Comparison of ENCODE assay signal across 12 cellular contexts in genomic region chr13:97254809-97255208, GRCh38. TPM values are rescaled to one million over a fixed set of nuclear protein-coding genes. Genes with fewer than 3 reads are reported as not detected.
DNase-seq lines count a peak whose midpoint lies in the region; ATAC-seq, FAIRE-seq and TF ChIP-seq lines count a peak whose summit lies in the region.
"Had no signal": no experiment of that assay in that cellular context is flagged by ENCODE, and none has a peak within 500 bp of the region (broad histone marks: within the 10 kb centered on the region; RNA-seq: fewer than 3 reads in every experiment).

No MANE protein-coding gene starts in this region.

- BruUV-seq in endothelial cell of umbilical vein (replicated peaks; lab: Mats Ljungman, UMichigan), result no TSS peak

- no peak for TF ChIP-seq POLR2A in endothelial cell of umbilical vein (IDR thresholded peaks at IDR 0.05; ENCODE audit: low read depth, low read length)

- peaks cover 0 to 2% (median 0%) of the 10 kb centered on the region in 7 donors for H3K9me3 Mint-ChIP-seq in CD14-positive monocyte
- H3K9me3 Mint-ChIP-seq: activated CD4-positive, alpha-beta memory T cell treated with anti-CD3 and anti-CD28 coated beads for 36 hours had no signal

- H3K4me1 ChIP-seq in endothelial cell of umbilical vein (ENCODE audit: control insufficient read depth, extremely low read depth, insufficient read depth, low read length), result peaks cover 64% of the 10 kb centered on the region

- peaks cover 10 to 23% of the 10 kb centered on the region in 2 donors for H3K36me3 Mint-ChIP-seq in CD14-positive monocyte
- H3K36me3 Mint-ChIP-seq: activated CD4-positive, alpha-beta memory T cell treated with anti-CD3 and anti-CD28 coated beads for 36 hours had no signal

- no peak overlapping the region for H3K4me3 Mint-ChIP-seq in CD14-positive monocyte
- H3K4me3 Mint-ChIP-seq: activated CD4-positive, alpha-beta memory T cell treated with anti-CD3 and anti-CD28 coated beads for 36 hours had no signal

- peaks cover 22% of the 10 kb centered on the region for H3K4me1 Mint-ChIP-seq in CD14-positive monocyte

- H3K4me3 ChIP-seq in endothelial cell of umbilical vein (replicated peaks in 1 of 3; ENCODE audit: insufficient read depth in 1 of 3, low read depth in 1 of 3, low read length in 3 of 3), result no peak overlapping the region
- H3K4me3 ChIP-seq: lung, spleen had no signal

- no peaks in the 10 kb centered on the region for H4K20me1 ChIP-seq in endothelial cell of umbilical vein (replicated peaks; ENCODE audit: control insufficient read depth, extremely low read depth, insufficient read depth, low read length)

- H3K27ac ChIP-seq in endothelial cell of umbilical vein (ENCODE audit: insufficient read depth, low read depth, low read length), result peak overlapping the region; percentile 98
- H3K27ac ChIP-seq: spleen had no signal

- peak overlapping the region; percentile 72 for H3K9ac ChIP-seq in endothelial cell of umbilical vein (replicated peaks; ENCODE audit: extremely low read depth, insufficient read depth, low read length)

- no peaks in the 10 kb centered on the region for H3K9me1 ChIP-seq in endothelial cell of umbilical vein (replicated peaks; ENCODE audit: control insufficient read depth, extremely low read depth, insufficient read depth, low read length)

- no peak for ATAC-seq in GM21786 (IDR thresholded peaks at IDR 0.05; ENCODE audit: unreplicated experiment)

- H3K27me3 ChIP-seq in endothelial cell of umbilical vein (ENCODE audit: control insufficient read depth in 2 of 2, insufficient read depth in 2 of 2, low read length in 2 of 2), result no peaks in the 10 kb centered on the region
- H3K27me3 ChIP-seq: spleen had no signal

- no peak for FAIRE-seq in endothelial cell of umbilical vein (lab: Jason Lieb, UNC)

- peaks cover 0 to 4% (median 3%) of the 10 kb centered on the region in 3 donors for H3K27me3 Mint-ChIP-seq in CD14-positive monocyte (ENCODE audit: low read depth in 3 of 3)
- H3K27me3 Mint-ChIP-seq: activated CD4-positive, alpha-beta memory T cell treated with anti-CD3 and anti-CD28 coated beads for 36 hours had no signal

- POLR2A ChIA-PET in endothelial cell of umbilical vein (lab: Charles Lee), result no interaction called here

- TF ChIP-seq CTCF in endothelial cell of umbilical vein (IDR thresholded peaks at IDR 0.05; ENCODE audit: extremely low read depth in 1 of 2, insufficient read depth in 1 of 2, low read depth in 1 of 2, low read length in 2 of 2), result no peak
- TF ChIP-seq CTCF in CD14-positive monocyte (IDR thresholded peaks at IDR 0.05), result no peak

- CTCF ChIA-PET in endothelial cell of umbilical vein (lab: Charles Lee), result interaction anchor here (1.3 to 4.8 kb wide), 2 partner anchors 21 to 29 kb away, joined by 3 to 29 read pairs; no protein-coding TSS in a partner anchor

- peaks cover 64% of the 10 kb centered on the region for H3K79me2 ChIP-seq in endothelial cell of umbilical vein (ENCODE audit: control insufficient read depth, insufficient read depth, low read length)

- intact Hi-C loops in endothelial cell of umbilical vein (cut with micrococcal nuclease), result no loop called here
- intact Hi-C loops in CD14-positive monocyte (cut with micrococcal nuclease), result no loop called here

- no peak overlapping the region for H2AFZ ChIP-seq in endothelial cell of umbilical vein (ENCODE audit: low read depth, low read length)

- H3K9me3 ChIP-seq in endothelial cell of umbilical vein (replicated peaks; ENCODE audit: control insufficient read depth, insufficient read depth, low read length), result no peaks in the 10 kb centered on the region
- H3K9me3 ChIP-seq: spleen had no signal

- H3K4me2 ChIP-seq in endothelial cell of umbilical vein (ENCODE audit: insufficient read depth, low read length), result peak overlapping the region; percentile 38

- peak; percentile 34 for DNase-seq in AG20443 (ENCODE audit: low spot score)
- peak; percentile 42 for DNase-seq in NCI-H2171 (lab: John Stamatoyannopoulos, UW)
- DNase-seq in endothelial cell of umbilical vein (ENCODE audit: low read depth, low spot score), result no peak
- peak; percentile 53 for DNase-seq in non-pigmented ciliary epithelial cell (ENCODE audit: low read depth)
- DNase-seq in CD14-positive monocyte (ENCODE audit: low spot score), result no peak
- no peak for DNase-seq in mesenteric fat pad (ENCODE audit: low spot score)
- DNase-seq in NCI-H2029 (lab: John Stamatoyannopoulos, UW), result no peak
- DNase-seq: activated CD4-positive, alpha-beta memory T cell treated with anti-CD3 and anti-CD28 coated beads for 36 hours; Calu3; spleen had no signal

- dilution Hi-C loops in endothelial cell of umbilical vein (cut with MboI; ENCODE audit: extremely low pct_ligation_motif_present, low sequenced_read_pairs), result no loop called here

- no peak overlapping the region for H3K27ac Mint-ChIP-seq in CD14-positive monocyte

- H3K36me3 ChIP-seq in endothelial cell of umbilical vein (ENCODE audit: control insufficient read depth in 2 of 2, extremely low read depth in 1 of 2, insufficient read depth in 2 of 2, low read length in 2 of 2), result no peaks in the 10 kb centered on the region

TF ChIP-seq in endothelial cell of umbilical vein, 7 proteins besides CTCF, POLR2A, EP300 and RAD21:
- TF ChIP-seq GATA2 (IDR thresholded peaks at IDR 0.05; ENCODE audit: insufficient read depth, insufficient read length, low read depth, low read length) (peak; percentile 33), JUN (IDR thresholded peaks at IDR 0.05; ENCODE audit: borderline replicate concordance, insufficient read depth, insufficient read length, low read depth) (peak; percentile 15), FOS (IDR thresholded peaks at IDR 0.05; ENCODE audit: borderline replicate concordance, insufficient read depth, low read length) (peak; percentile 85), MYC (IDR thresholded peaks at IDR 0.05; ENCODE audit: low read depth, low read length) (no peak), POLR2AphosphoS5 (IDR thresholded peaks at IDR 0.05; ENCODE audit: insufficient read depth, low read depth, low read length) (peak; percentile 11), EZH2 (IDR thresholded peaks at IDR 0.05; ENCODE audit: borderline replicate concordance, low read depth, low read length, severe bottlenecking) (no peak)
- TF ChIP-seq, protein P1, sequence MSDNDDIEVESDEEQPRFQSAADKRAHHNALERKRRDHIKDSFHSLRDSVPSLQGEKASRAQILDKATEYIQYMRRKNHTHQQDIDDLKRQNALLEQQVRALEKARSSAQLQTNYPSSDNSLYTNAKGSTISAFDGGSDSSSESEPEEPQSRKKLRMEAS (IDR thresholded peaks at IDR 0.05; ENCODE audit: insufficient read depth, insufficient read length), result no peak
TF ChIP-seq in endothelial cell of umbilical vein: peak in this region for 4.

RNA-seq across cellular contexts. Expression of gene MBNL2, which starts 32.7 kb away (rescaled TPM):
- 75.6 and 76.5 TPM in 2 replicates for total RNA-seq in endothelial cell of umbilical vein
- polyA plus RNA-seq in endothelial cell of umbilical vein, result 23.2 and 32.9 TPM in 2 replicates
- 28.8 and 30.4 TPM in 2 replicates for polyA plus RNA-seq in endothelial cell of umbilical vein (2011; cell fraction: cytosol; rRNA removed)
- 49.5 and 54.3 TPM in 2 replicates for polyA plus RNA-seq in endothelial cell of umbilical vein (2011; cell fraction: nucleus; rRNA removed)
- 57.3 and 67.5 TPM in 2 replicates for polyA plus RNA-seq in endothelial cell of umbilical vein (2012)
- polyA minus RNA-seq in endothelial cell of umbilical vein, result 99.8 and 107 TPM in 2 replicates
- 27.8 TPM for polyA minus RNA-seq in endothelial cell of umbilical vein (2011; cell fraction: cytosol; rRNA and poly(A)+ RNA removed)
- 148 and 189 TPM in 2 replicates for polyA minus RNA-seq in endothelial cell of umbilical vein (2011; cell fraction: nucleus; rRNA and poly(A)+ RNA removed)
- polyA plus RNA-seq in CD14-positive monocyte, result 10 to 100 TPM; 13.4 to 15.5 TPM
- 80.0 TPM for total RNA-seq in mesenteric fat pad

Comparison
In these comparisons a context has a peak if more than half of its experiments do, and no peak if none do; other contexts are left out.
1. DNase-seq: peak in AG20443 (single experiment), NCI-H2171 (single experiment) and non-pigmented ciliary epithelial cell (single experiment); none in endothelial cell of umbilical vein (single experiment), CD14-positive monocyte (single experiment), mesenteric fat pad (single experiment) and NCI-H2029 (single experiment).